In genomic region chr12:50926415-50926814, GRCh38 we compare ENCODE assay signal across 9 cellular contexts. TPM values are rescaled to one million over a fixed set of nuclear protein-coding genes. Genes with fewer than 3 reads are reported as not detected.
DNase-seq lines count a peak whose midpoint lies in the region; ATAC-seq and TF ChIP-seq lines count a peak whose summit lies in the region.
"Had no signal": no experiment of that assay in that cellular context is flagged by ENCODE, and none has a peak within 500 bp of the region (broad histone marks: within the 10 kb centered on the region; RNA-seq: fewer than 3 reads in every experiment).

No MANE protein-coding gene starts in this region.

- H3K4me2 ChIP-seq in GM23248 (ENCODE audit: unreplicated experiment), result no peak overlapping the region

- no peak overlapping the region for H3K4me3 ChIP-seq in GM23248
- peak overlapping the region; percentile 36; the same call in 1 of the 2 replicates for H3K4me3 ChIP-seq in iPS-20b (ENCODE audit: low read length)
- peak overlapping the region; percentile 21 to 56 (median 49) for H3K4me3 ChIP-seq in skin epidermis

- no peaks in the 10 kb centered on the region for H4K20me1 ChIP-seq in GM23248 (ENCODE audit: insufficient read depth)

- no peaks in the 10 kb centered on the region for H3K9me2 ChIP-seq in GM23248 (ENCODE audit: insufficient read depth)

- H3K36me3 ChIP-seq in GM23248 (ENCODE audit: low read depth) (no peaks in the 10 kb centered on the region), iPS-20b (ENCODE audit: insufficient read depth, low read depth, low read length) (no peaks in the 10 kb centered on the region)

- peak overlapping the region; percentile 97 for H3K4me3 Mint-ChIP-seq in activated B cell treated with CpG ODN at 0.5 μM for 24 hours

- CTCF ChIA-PET in activated B cell treated with CpG ODN at 0.5 μM for 24 hours (lab: Charles Lee), result interaction anchor here (0.9 to 6.2 kb wide), 2 partner anchors 60 to 161 kb away, joined by 3 to 42 read pairs; no protein-coding TSS in a partner anchor

- TF ChIP-seq CTCF in activated B cell treated with CpG ODN at 0.5 μM for 24 hours (IDR thresholded peaks at IDR 0.05), result no peak

- intact Hi-C loops in activated B cell treated with CpG ODN at 0.5 μM for 24 hours (cut with micrococcal nuclease), result loop anchor here (10.0 kb wide), 2 partner anchors 398 to 438 kb away; partner anchors contain the start of gene BIN2

- peaks cover 19% of the 10 kb centered on the region for H3K4me1 ChIP-seq in GM23248 (ENCODE audit: insufficient read depth)
- H3K4me1 ChIP-seq in iPS-20b (ENCODE audit: insufficient read depth, low read length), result peaks cover 23% of the 10 kb centered on the region; the same call in 1 of the 2 replicates

- H3K4me1 Mint-ChIP-seq in activated B cell treated with CpG ODN at 0.5 μM for 24 hours, result peaks cover 79% of the 10 kb centered on the region

- peaks cover 35% of the 10 kb centered on the region for H3K36me3 Mint-ChIP-seq in activated B cell treated with CpG ODN at 0.5 μM for 24 hours (ENCODE audit: low read depth)

- DNase-seq in GM23248 (no peak), activated B cell treated with CpG ODN at 0.5 μM for 24 hours (no peak), SKM-1 (lab: John Stamatoyannopoulos, UW; ENCODE audit: unreplicated experiment) (no peak)
- DNase-seq in activated CD4-positive, alpha-beta T cell treated with anti-CD3 and anti-CD28 coated beads for 4 hours, result no peak
- DNase-seq: NCI-H1694 treated with DMSO at 0.1 percent for 48 hours had no signal

- H3K79me2 ChIP-seq in GM23248 (ENCODE audit: insufficient read depth), result no peaks in the 10 kb centered on the region

- ATAC-seq in activated B cell treated with CpG ODN at 0.5 μM for 24 hours (ENCODE audit: low read depth) (no peak), HG02678 (IDR thresholded peaks at IDR 0.05; ENCODE audit: unreplicated experiment) (no peak), HG03045 (IDR thresholded peaks at IDR 0.05; ENCODE audit: unreplicated experiment) (no peak)

- H3K9me3 Mint-ChIP-seq in activated B cell treated with CpG ODN at 0.5 μM for 24 hours, result no peaks in the 10 kb centered on the region

- H3K27ac ChIP-seq in GM23248 (no peak overlapping the region), iPS-20b (ENCODE audit: low read length) (no peak overlapping the region), skin epidermis (peak overlapping the region in 13 of 21 experiments; percentile 20 to 94 (median 64))

- POLR2A ChIA-PET in activated B cell treated with CpG ODN at 0.5 μM for 24 hours (lab: Charles Lee), result interaction anchor here (1.1 to 1.8 kb wide), 2 partner anchors 60 to 400 kb away, joined by 4 read pairs; no protein-coding TSS in a partner anchor

- H2AFZ ChIP-seq in GM23248, result 0 out of 2 replicates have a peak overlapping the region, but pooled peaks have one; percentile 7

- no peaks in the 10 kb centered on the region for H3K9me3 ChIP-seq in GM23248 (ENCODE audit: low read depth)
- H3K9me3 ChIP-seq in iPS-20b (ENCODE audit: insufficient read depth, low read depth, low read length), result no peaks in the 10 kb centered on the region

- H3K9ac ChIP-seq in GM23248 (no peak overlapping the region), iPS-20b (ENCODE audit: low read depth, low read length) (no peak overlapping the region)

- peaks cover 9% of the 10 kb centered on the region; the same call in 1 of the 2 replicates for H3F3A ChIP-seq in GM23248 (ENCODE audit: insufficient read depth)

- in situ Hi-C loops in GM23248 (cut with MboI), result no loop called here

- H3K27me3 ChIP-seq in GM23248 (replicated peaks; ENCODE audit: insufficient read depth) (no peaks in the 10 kb centered on the region), iPS-20b (ENCODE audit: insufficient read depth, low read length) (no peaks in the 10 kb centered on the region)

- peak overlapping the region; percentile 98 for H3K27ac Mint-ChIP-seq in activated B cell treated with CpG ODN at 0.5 μM for 24 hours

- no peaks in the 10 kb centered on the region for H3K27me3 Mint-ChIP-seq in activated B cell treated with CpG ODN at 0.5 μM for 24 hours

- 56 to 62% methylated on average over 1 of the region's 1 CpG for WGBS in GM23248 (ENCODE audit: low coverage in 1 of 2, low lambda C conversion rate in 2 of 2, missing lambda C conversion rate in 2 of 2), 2 experiments

RNA-seq across cellular contexts. Expression of gene HIGD1C, which starts 25.9 kb away (rescaled TPM):
- total RNA-seq in GM23248 (2014; rRNA removed; shearing (Covaris generic)), result not detected in 2 replicates
- polyA plus RNA-seq in GM23248 (2016; fragmentation: Nextera tagmentation; extraction: Ambion mirVana), result not detected in 2 replicates
- total RNA-seq in activated B cell treated with CpG ODN at 0.5 μM for 24 hours, result not detected in 2 replicates

Comparison
In these comparisons a context has a peak if more than half of its experiments do, and no peak if none do; other contexts are left out.
1. H3K27ac ChIP-seq: peak in skin epidermis (13 of 21); none in GM23248 (single experiment) and iPS-20b (single experiment).